Comparison of ENCODE assay signal across 17 cellular contexts in the genomic region with DNA sequence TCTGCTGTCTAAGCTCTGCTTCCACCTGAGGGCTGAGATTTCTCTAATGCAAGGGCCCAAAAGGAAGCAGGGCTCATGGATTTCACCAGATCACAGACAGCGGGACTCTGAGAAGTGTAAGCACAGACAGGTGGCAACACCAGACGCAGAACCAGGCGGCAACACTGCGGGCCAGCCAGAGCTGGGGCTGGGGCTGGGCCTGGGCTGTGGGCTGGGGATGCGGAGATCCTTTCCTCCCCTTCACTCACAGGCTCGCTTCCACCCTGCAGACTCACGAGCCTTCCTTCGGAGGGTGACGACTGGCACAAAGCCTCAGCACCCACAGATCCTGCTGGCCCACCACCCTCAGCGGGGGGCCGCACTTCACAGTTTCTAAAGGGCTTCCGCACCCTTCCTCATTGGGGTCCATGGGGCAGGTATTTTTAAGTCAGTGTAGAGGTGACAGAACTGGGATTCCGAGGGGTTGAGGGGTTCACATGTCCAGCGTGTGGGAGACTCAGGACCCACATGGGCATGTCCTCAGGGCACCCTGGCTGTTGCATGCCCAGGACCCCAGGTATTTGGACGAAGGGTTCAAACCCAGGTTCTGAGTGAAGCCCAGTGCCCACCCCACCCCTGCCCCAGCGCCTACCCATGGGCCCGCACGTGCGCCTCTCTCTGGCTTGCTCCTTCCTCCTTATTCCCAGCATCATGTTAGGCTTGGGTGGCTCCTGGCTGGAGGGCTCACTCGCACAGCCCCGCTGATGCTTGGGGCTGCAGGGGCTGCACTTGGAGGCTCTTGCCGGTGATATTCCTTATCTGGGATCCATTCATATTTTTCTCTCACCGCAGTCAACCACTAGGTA.
"Had no signal": no experiment of that assay in that cellular context is flagged by ENCODE, and none has a peak within 500 bp of the region (broad histone marks: within the 10 kb centered on the region; RNA-seq: fewer than 3 reads in every experiment).

No MANE protein-coding gene starts in this region.

- H3K4me1 ChIP-seq: breast epithelium, thyroid gland had no signal

- H3K4me3 ChIP-seq: adrenal gland, breast epithelium, thyroid gland had no signal

- H3K36me3 ChIP-seq: adrenal gland, breast epithelium, thyroid gland had no signal

- H3K27ac ChIP-seq: adrenal gland, breast epithelium, thyroid gland had no signal

- H3K9me3 ChIP-seq: adrenal gland, breast epithelium, thyroid gland had no signal

- H3K27me3 ChIP-seq: adrenal gland, thyroid gland had no signal

- DNase-seq: activated CD4-positive, alpha-beta T cell treated with anti-CD3 and anti-CD28 coated beads, Interleukin-2, amount 50 U/mL, for 1 hour; activated CD8-positive, alpha-beta memory T cell treated with anti-CD3 and anti-CD28 coated beads, Interleukin-2, amount 50 U/mL, for 48 hours; activated effector memory CD4-positive, alpha-beta T cell treated with Interleukin-2 at 50 U/mL for 16 hours; activated T-cell treated with anti-CD3 and anti-CD28 coated beads, Interleukin-2, amount 50 U/mL, for 48 hours; adrenal gland; cerebellar nuclear complex; cortex of kidney; effector CD8-positive, alpha-beta T cell; left cardiac atrium; mesenchymal stem cell; naive thymus-derived CD8-positive, alpha-beta T cell; nucleus accumbens; retina; stimulated activated naive CD4-positive, alpha-beta T cell treated with Interleukin-2 at 50 U/mL for 16 hours; T1000; thyroid gland had no signal
